In genomic region chr16:86382774-86383407, GRCh38 we compare ENCODE assay signal across 1 cellular context.
TF ChIP-seq lines count a peak whose summit lies in the region.

No MANE protein-coding gene starts in this region.

TF ChIP-seq in liver, 16 proteins besides CTCF, POLR2A, EP300 and RAD21 (continued from another document):
- TF ChIP-seq ZBTB33 (IDR thresholded peaks at IDR 0.05) (no peak), MAX (IDR thresholded peaks at IDR 0.05) (no peak), JUND (IDR thresholded peaks at IDR 0.05) (no peak), GABPA (IDR thresholded peaks at IDR 0.05 in 1 of 2, conservative IDR thresholded peaks at IDR 0.05 in 1 of 2) (no peak), TAF1 (conservative IDR thresholded peaks at IDR 0.05) (no peak), FOXA2 (IDR thresholded peaks at IDR 0.05) (no peak), ATF3 (IDR thresholded peaks at IDR 0.05) (no peak), YY1 (IDR thresholded peaks at IDR 0.05) (no peak), SP1 (IDR thresholded peaks at IDR 0.05) (no peak), EGR1 (IDR thresholded peaks at IDR 0.05; ENCODE audit: low read depth in 2 of 2) (no peak), NR2F2 (IDR thresholded peaks at IDR 0.05) (no peak)
